ENCODE assay signal across 24 cellular contexts in the genomic region with DNA sequence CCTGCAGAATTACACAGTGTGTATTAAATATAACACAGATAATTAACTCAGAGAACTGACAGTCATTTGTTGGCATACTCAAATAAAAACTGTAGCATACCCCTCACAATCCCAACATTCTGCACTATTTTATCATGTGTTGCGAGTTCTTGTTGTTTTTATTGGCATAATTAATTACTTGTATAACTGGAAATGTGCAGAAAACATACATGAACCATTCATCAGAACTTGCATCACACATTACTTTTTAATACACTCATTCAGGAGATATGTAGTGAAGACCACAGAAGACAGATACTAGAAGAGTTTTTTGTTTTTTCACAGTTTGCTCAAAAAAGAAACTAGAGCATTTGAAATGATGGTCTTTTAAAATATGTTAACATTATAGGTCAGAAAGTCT.
DNase-seq lines count a peak whose midpoint lies in the region; ATAC-seq and TF ChIP-seq lines count a peak whose summit lies in the region.
"Had no signal": no experiment of that assay in that cellular context is flagged by ENCODE, and none has a peak within 500 bp of the region (broad histone marks: within the 10 kb centered on the region; RNA-seq: fewer than 3 reads in every experiment).

No MANE protein-coding gene starts in this region.

- H2AFZ ChIP-seq in mesenchymal stem cell (ENCODE audit: low read depth, low read length): no peak overlapping the region

- no peak overlapping the region for H3K27ac Mint-ChIP-seq in activated T-cell treated with anti-CD3 and anti-CD28 coated beads, Interleukin-2, amount 50 U/mL, for 24 hours
- H3K27ac Mint-ChIP-seq: activated CD8-positive, alpha-beta T cell treated with anti-CD3 and anti-CD28 coated beads, Interleukin-2, amount 10 ng/mL, durations not matched to agents 7 days and 5 days; activated naive CD4-positive, alpha-beta T cell treated with anti-CD3 and anti-CD28 coated beads, Interleukin-2, amount 10 ng/mL, durations not matched to agents 7 days and 5 days; CD8-positive, alpha-beta memory T cell; natural killer cell; stimulated activated naive B cell treated with anti-CD40 and anti-IgM and Interleukin-4, amounts not matched to agents 10 μg/mL and 1 μg/mL and 100 μg/mL, for 72 hours had no signal

- no peak overlapping the region for H3K18ac ChIP-seq in mesenchymal stem cell (ENCODE audit: low read depth in 1 of 2, low read length in 2 of 2)

- no peaks in the 10 kb centered on the region for H3K4me1 Mint-ChIP-seq in activated T-cell treated with anti-CD3 and anti-CD28 coated beads, Interleukin-2, amount 50 U/mL, for 24 hours (ENCODE audit: low read depth)
- H3K4me1 Mint-ChIP-seq: activated naive CD4-positive, alpha-beta T cell treated with anti-CD3 and anti-CD28 coated beads, Interleukin-2, amount 10 ng/mL, durations not matched to agents 7 days and 5 days; natural killer cell; stimulated activated naive B cell treated with anti-CD40 and anti-IgM and Interleukin-4, amounts not matched to agents 10 μg/mL and 1 μg/mL and 100 μg/mL, for 72 hours had no signal

- no peak overlapping the region for H3K4me3 Mint-ChIP-seq in activated T-cell treated with anti-CD3 and anti-CD28 coated beads, Interleukin-2, amount 50 U/mL, for 24 hours
- H3K4me3 Mint-ChIP-seq: activated CD8-positive, alpha-beta T cell treated with anti-CD3 and anti-CD28 coated beads, Interleukin-2, amount 10 ng/mL, durations not matched to agents 7 days and 5 days; activated naive CD4-positive, alpha-beta T cell treated with anti-CD3 and anti-CD28 coated beads, Interleukin-2, amount 10 ng/mL, durations not matched to agents 7 days and 5 days; CD8-positive, alpha-beta memory T cell; natural killer cell; stimulated activated naive B cell treated with anti-CD40 and anti-IgM and Interleukin-4, amounts not matched to agents 10 μg/mL and 1 μg/mL and 100 μg/mL, for 72 hours had no signal

- no peak overlapping the region for H3K14ac ChIP-seq in mesenchymal stem cell (ENCODE audit: low read length in 2 of 2)

- H3K27me3 Mint-ChIP-seq in activated T-cell treated with anti-CD3 and anti-CD28 coated beads, Interleukin-2, amount 50 U/mL, for 24 hours: no peaks in the 10 kb centered on the region
- H3K27me3 Mint-ChIP-seq: activated naive CD4-positive, alpha-beta T cell treated with anti-CD3 and anti-CD28 coated beads, Interleukin-2, amount 10 ng/mL, durations not matched to agents 7 days and 5 days; CD8-positive, alpha-beta memory T cell; stimulated activated naive B cell treated with anti-CD40 and anti-IgM and Interleukin-4, amounts not matched to agents 10 μg/mL and 1 μg/mL and 100 μg/mL, for 72 hours had no signal

- H3K4ac ChIP-seq in mesenchymal stem cell (ENCODE audit: low read depth in 1 of 2, low read length in 2 of 2): no peak overlapping the region

- H3K23ac ChIP-seq in mesenchymal stem cell (ENCODE audit: low read length in 2 of 2): no peak overlapping the region

- no peak overlapping the region for H4K91ac ChIP-seq in mesenchymal stem cell (ENCODE audit: low read length)

- whole genome bisulfite sequencing in mesenchymal stem cell: no CpG with 5 or more reads among the region's 1 CpG

- no peak for ATAC-seq in GM18867 (IDR thresholded peaks at IDR 0.05; ENCODE audit: unreplicated experiment)
- ATAC-seq: activated CD8-positive, alpha-beta T cell treated with anti-CD3 and anti-CD28 coated beads, Interleukin-2, amount 10 ng/mL, durations not matched to agents 7 days and 5 days; gastroesophageal sphincter; natural killer cell; stimulated activated naive B cell treated with anti-CD40 and anti-IgM and Interleukin-4, amounts not matched to agents 10 μg/mL and 1 μg/mL and 100 μg/mL, for 72 hours had no signal

- H2BK15ac ChIP-seq in mesenchymal stem cell (ENCODE audit: low read depth, poor library complexity, severe bottlenecking): no peak overlapping the region

- H3K9me3 Mint-ChIP-seq in activated T-cell treated with anti-CD3 and anti-CD28 coated beads, Interleukin-2, amount 50 U/mL, for 24 hours: no peaks in the 10 kb centered on the region
- H3K9me3 Mint-ChIP-seq: activated naive CD4-positive, alpha-beta T cell treated with anti-CD3 and anti-CD28 coated beads, Interleukin-2, amount 10 ng/mL, durations not matched to agents 7 days and 5 days; natural killer cell; stimulated activated naive B cell treated with anti-CD40 and anti-IgM and Interleukin-4, amounts not matched to agents 10 μg/mL and 1 μg/mL and 100 μg/mL, for 72 hours had no signal

- H3K9me3 ChIP-seq in KOPT-K1 (ENCODE audit: insufficient read depth, low read length, poor library complexity, severe bottlenecking): no peaks in the 10 kb centered on the region
- no peaks in the 10 kb centered on the region for H3K9me3 ChIP-seq in mesenchymal stem cell (ENCODE audit: control insufficient read depth, low read length)
- H3K9me3 ChIP-seq in right atrium auricular region: no peaks in the 10 kb centered on the region
- H3K9me3 ChIP-seq: colonic mucosa, gastroesophageal sphincter, sigmoid colon, thoracic aorta had no signal

- peak overlapping the region; percentile 46 for H3K9ac ChIP-seq in mesenchymal stem cell (ENCODE audit: low read length)

- TF ChIP-seq CTCF in right atrium auricular region (IDR thresholded peaks at IDR 0.05): no peak

- H3K36me3 ChIP-seq in KOPT-K1 (ENCODE audit: insufficient read depth, low read length) (no peaks in the 10 kb centered on the region), mesenchymal stem cell (ENCODE audit: control insufficient read depth in 1 of 2, insufficient read depth in 2 of 2, low read depth in 1 of 2, low read length in 2 of 2) (no peaks in the 10 kb centered on the region), right atrium auricular region (no peaks in the 10 kb centered on the region)
- H3K36me3 ChIP-seq: colonic mucosa, gastroesophageal sphincter, sigmoid colon, thoracic aorta had no signal

- DNase-seq in COLO829 (ENCODE audit: low spot score) (peak; percentile 26), dedifferentiated amniotic fluid mesenchymal stem cell (ENCODE audit: extremely low spot score) (peak; percentile 20), mesenchymal stem cell (peak; percentile 52), ureter (ENCODE audit: low spot score) (no peak), right atrium auricular region (ENCODE audit: low spot score) (no peak)
- no peak for DNase-seq in activated T-cell treated with anti-CD3 and anti-CD28 coated beads, Interleukin-2, amount 50 U/mL, for 24 hours
- DNase-seq: activated CD8-positive, alpha-beta T cell treated with anti-CD3 and anti-CD28 coated beads, Interleukin-2, amount 10 ng/mL, durations not matched to agents 7 days and 5 days; activated naive CD4-positive, alpha-beta T cell treated with anti-CD3 and anti-CD28 coated beads, Interleukin-2, amount 10 ng/mL, durations not matched to agents 7 days and 5 days; activated T-cell treated with anti-CD3 and anti-CD28 coated beads, Interleukin-2, amount 50 U/mL, for 48 hours; CD8-positive, alpha-beta memory T cell; colonic mucosa; DMS79; natural killer cell; NCI-H1105 treated with DMSO at 0.1 percent for 48 hours; NCI-H2081; posterior cingulate gyrus; sigmoid colon; stimulated activated CD4-positive, alpha-beta T cell treated with anti-CD3 and anti-CD28 coated beads, Interleukin-1b, Interleukin-23, amount 100 ng/mL, for 48 hours; stimulated activated naive B cell treated with anti-CD40 and anti-IgM and Interleukin-4, amounts not matched to agents 10 μg/mL and 1 μg/mL and 100 μg/mL, for 72 hours; T-helper 9 cell had no signal

- H3K4me1 ChIP-seq in mesenchymal stem cell (ENCODE audit: control insufficient read depth, insufficient read depth, low read depth, low read length) (peaks cover 8% of the 10 kb centered on the region), right atrium auricular region (no peaks in the 10 kb centered on the region)
- H3K4me1 ChIP-seq: colonic mucosa, gastroesophageal sphincter had no signal

- no peak overlapping the region for H2AK5ac ChIP-seq in mesenchymal stem cell (ENCODE audit: low read length, severe bottlenecking)

- H2BK120ac ChIP-seq in mesenchymal stem cell (ENCODE audit: low read depth, low read length): no peak overlapping the region

- no peak overlapping the region for H2BK5ac ChIP-seq in mesenchymal stem cell (ENCODE audit: low read depth, low read length, poor library complexity, severe bottlenecking)

- H3K36me3 Mint-ChIP-seq in activated T-cell treated with anti-CD3 and anti-CD28 coated beads, Interleukin-2, amount 50 U/mL, for 24 hours (ENCODE audit: low read depth): no peaks in the 10 kb centered on the region
- H3K36me3 Mint-ChIP-seq: activated naive CD4-positive, alpha-beta T cell treated with anti-CD3 and anti-CD28 coated beads, Interleukin-2, amount 10 ng/mL, durations not matched to agents 7 days and 5 days; CD8-positive, alpha-beta memory T cell; natural killer cell; stimulated activated naive B cell treated with anti-CD40 and anti-IgM and Interleukin-4, amounts not matched to agents 10 μg/mL and 1 μg/mL and 100 μg/mL, for 72 hours had no signal

- H3K27me3 ChIP-seq in mesenchymal stem cell (ENCODE audit: control insufficient read depth in 1 of 2, insufficient read depth in 1 of 2, low read length in 2 of 2): no peaks in the 10 kb centered on the region
- no peaks in the 10 kb centered on the region for H3K27me3 ChIP-seq in right atrium auricular region
- H3K27me3 ChIP-seq: colonic mucosa, gastroesophageal sphincter, sigmoid colon had no signal

- H3K4me3 ChIP-seq in mesenchymal stem cell (ENCODE audit: insufficient read depth in 1 of 2, low read depth in 1 of 2, low read length in 2 of 2) (no peak overlapping the region), right atrium auricular region (no peak overlapping the region)
- H3K4me3 ChIP-seq: colonic mucosa, gastroesophageal sphincter, sigmoid colon, thoracic aorta had no signal

- H2BK12ac ChIP-seq in mesenchymal stem cell (ENCODE audit: low read length in 2 of 2): no peak overlapping the region

- peak overlapping the region; percentile 66 for H3K27ac ChIP-seq in KOPT-K1 (ENCODE audit: low read depth, low read length, poor library complexity, severe bottlenecking)
- peak overlapping the region; percentile 36 for H3K27ac ChIP-seq in mesenchymal stem cell (ENCODE audit: low read length, poor library complexity, severe bottlenecking)
- no peak overlapping the region for H3K27ac ChIP-seq in right atrium auricular region
- H3K27ac ChIP-seq: colonic mucosa, gastroesophageal sphincter, sigmoid colon, thoracic aorta had no signal

- H4K8ac ChIP-seq in mesenchymal stem cell (ENCODE audit: low read length): no peak overlapping the region

- H3K4me2 ChIP-seq in mesenchymal stem cell (ENCODE audit: low read length, poor library complexity, severe bottlenecking): no peak overlapping the region

- H3K79me1 ChIP-seq in mesenchymal stem cell (replicated peaks; ENCODE audit: low read length, poor library complexity, severe bottlenecking): no peaks in the 10 kb centered on the region

Comparison
In these comparisons a context has a peak if more than half of its experiments do, and no peak if none do; other contexts are left out.
1. DNase-seq: peak in COLO829 (single experiment), dedifferentiated amniotic fluid mesenchymal stem cell (single experiment) and mesenchymal stem cell (single experiment); none in activated T-cell treated with anti-CD3 and anti-CD28 coated beads, Interleukin-2, amount 50 U/mL, for 24 hours (single experiment), ureter (single experiment) and right atrium auricular region (single experiment).
2. H3K27ac ChIP-seq: peak in KOPT-K1 (single experiment) and mesenchymal stem cell (single experiment); none in right atrium auricular region (0 of 2).